In the genomic region with DNA sequence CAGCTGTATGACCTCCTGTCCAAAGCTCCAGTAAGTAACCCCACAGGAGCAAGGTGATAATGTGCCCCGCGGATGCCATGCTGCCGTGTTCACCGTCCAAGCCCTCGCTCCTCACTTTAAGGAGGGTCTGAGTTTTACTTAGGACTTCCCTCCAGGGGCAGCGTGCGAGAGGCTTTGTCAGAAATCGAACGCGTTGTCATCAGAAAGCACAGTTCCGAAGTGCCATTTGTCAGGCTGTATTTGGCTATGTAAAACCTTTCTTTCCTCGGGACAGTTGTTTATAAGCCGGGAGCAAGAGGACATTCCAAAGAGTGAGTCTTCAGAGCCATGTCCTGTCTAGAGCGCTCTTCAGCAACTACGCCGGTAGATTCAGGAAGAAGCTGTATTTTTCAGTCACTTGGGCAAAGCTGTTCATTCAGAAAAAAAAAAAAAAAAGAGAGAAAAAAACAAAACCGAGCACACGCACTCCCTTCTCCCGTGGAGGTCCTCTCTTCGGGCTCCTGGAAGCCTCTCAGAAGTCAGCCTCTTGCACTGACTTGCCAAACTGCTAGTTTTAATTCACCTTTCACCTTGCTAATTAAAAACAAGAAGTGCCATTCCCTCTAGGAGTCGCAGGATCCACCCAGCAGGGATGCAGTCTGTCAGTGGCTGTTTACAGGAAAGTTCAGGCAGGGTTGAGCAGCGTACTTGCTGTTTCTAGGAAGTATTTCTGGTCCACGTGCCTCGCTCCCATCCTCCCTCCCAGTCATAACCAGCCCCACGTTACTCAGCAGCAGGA, we compare ENCODE assay signal across 9 cellular contexts. TPM values are rescaled to one million over a fixed set of nuclear protein-coding genes. Genes with fewer than 3 reads are reported as not detected.
DNase-seq lines count a peak whose midpoint lies in the region; ATAC-seq and TF ChIP-seq lines count a peak whose summit lies in the region.
"Had no signal": no experiment of that assay in that cellular context is flagged by ENCODE, and none has a peak within 500 bp of the region (broad histone marks: within the 10 kb centered on the region; RNA-seq: fewer than 3 reads in every experiment).

SEMA3E (minus strand) TSS at position 676 of the 778 bp plus-strand sequence.

- TF ChIP-seq CTCF in endothelial cell (IDR thresholded peaks at IDR 0.05; ENCODE audit: unreplicated experiment) = no peak
- no peak for TF ChIP-seq CTCF in nephron progenitor cell (IDR thresholded peaks at IDR 0.05)
- no peak for TF ChIP-seq CTCF in GM13976 (IDR thresholded peaks at IDR 0.05; ENCODE audit: borderline replicate concordance, control extremely low read depth, extremely low read depth, insufficient read depth, missing control alignments)

- intact Hi-C loops in activated T-helper 1 cell treated with anti-CD3 and anti-CD28 coated beads, Interleukin-12 subunit alpha, Interleukin-12 subunit beta, Interleukin-2, Interleukin-4 antibody, amounts not matched to agents 30 ng/mL and 10 ng/mL and 1 ng/mL, durations not matched to agents 14 hours and 24 hours and 36 hours (cut with micrococcal nuclease) = no loop called here

- peaks cover 2% of the 10 kb centered on the region for H3K27me3 Mint-ChIP-seq in endothelial cell (ENCODE audit: unreplicated experiment)
- H3K27me3 Mint-ChIP-seq in nephron progenitor cell (ENCODE audit: low read depth, poor library complexity) = no peaks in the 10 kb centered on the region
- peaks cover 12% of the 10 kb centered on the region for H3K27me3 Mint-ChIP-seq in activated T-helper 1 cell treated with anti-CD3 and anti-CD28 coated beads, Interleukin-12 subunit alpha, Interleukin-12 subunit beta, Interleukin-2, Interleukin-4 antibody, amounts not matched to agents 30 ng/mL and 10 ng/mL and 1 ng/mL, durations not matched to agents 14 hours and 24 hours and 36 hours (ENCODE audit: insufficient read depth)
- peaks cover 10% of the 10 kb centered on the region for H3K27me3 Mint-ChIP-seq in activated CD8-positive, alpha-beta T cell treated with anti-CD3 and anti-CD28 coated beads, Interleukin-2, amount 10 ng/mL, durations not matched to agents 7 days and 5 days (ENCODE audit: low read depth)

- no peaks in the 10 kb centered on the region for H3K27me3 ChIP-seq in MG63

- H3K36me3 ChIP-seq in MG63 = no peaks in the 10 kb centered on the region

- peak; percentile 41 for DNase-seq in AG20443 (ENCODE audit: low spot score)
- peak; percentile 4 for DNase-seq in MG63
- peak; percentile 22 for DNase-seq in endothelial cell (ENCODE audit: low spot score)
- DNase-seq in nephron progenitor cell = peak; percentile 24
- no peak for DNase-seq in activated T-helper 1 cell treated with anti-CD3 and anti-CD28 coated beads, Interleukin-12 subunit alpha, Interleukin-12 subunit beta, Interleukin-2, Interleukin-4 antibody, amounts not matched to agents 30 ng/mL and 10 ng/mL and 1 ng/mL, durations not matched to agents 14 hours and 24 hours and 36 hours (ENCODE audit: low spot score)
- no peak for DNase-seq in activated CD8-positive, alpha-beta T cell treated with anti-CD3 and anti-CD28 coated beads, Interleukin-2, amount 10 ng/mL, durations not matched to agents 7 days and 5 days
- no peak for DNase-seq in GM13976 (ENCODE audit: low spot score)
- DNase-seq: activated naive CD8-positive, alpha-beta T cell treated with anti-CD3 and anti-CD28 coated beads, Interleukin-2, amount 10 ng/mL, durations not matched to agents 7 days and 5 days had no signal

- ATAC-seq in HG03520 (IDR thresholded peaks at IDR 0.05; ENCODE audit: unreplicated experiment) = no peak
- no peak for ATAC-seq in activated CD8-positive, alpha-beta T cell treated with anti-CD3 and anti-CD28 coated beads, Interleukin-2, amount 10 ng/mL, durations not matched to agents 7 days and 5 days

- in situ Hi-C loops in GM13976 (cut with MboI; ENCODE audit: low sequenced_read_pairs, unreplicated experiment) = no loop called here

- H3K36me3 Mint-ChIP-seq in endothelial cell (ENCODE audit: low read depth, unreplicated experiment) = no peaks in the 10 kb centered on the region
- no peaks in the 10 kb centered on the region for H3K36me3 Mint-ChIP-seq in nephron progenitor cell (ENCODE audit: low read depth)
- H3K36me3 Mint-ChIP-seq in activated T-helper 1 cell treated with anti-CD3 and anti-CD28 coated beads, Interleukin-12 subunit alpha, Interleukin-12 subunit beta, Interleukin-2, Interleukin-4 antibody, amounts not matched to agents 30 ng/mL and 10 ng/mL and 1 ng/mL, durations not matched to agents 14 hours and 24 hours and 36 hours (ENCODE audit: low read depth) = no peaks in the 10 kb centered on the region
- H3K36me3 Mint-ChIP-seq in activated CD8-positive, alpha-beta T cell treated with anti-CD3 and anti-CD28 coated beads, Interleukin-2, amount 10 ng/mL, durations not matched to agents 7 days and 5 days (ENCODE audit: low read depth) = no peaks in the 10 kb centered on the region
- H3K36me3 Mint-ChIP-seq: activated naive CD8-positive, alpha-beta T cell treated with anti-CD3 and anti-CD28 coated beads, Interleukin-2, amount 10 ng/mL, durations not matched to agents 7 days and 5 days had no signal

- peak within 1 kb of the TSS; percentile 48 for H3K4me3 ChIP-seq in MG63

- POLR2A ChIA-PET in activated CD8-positive, alpha-beta T cell treated with anti-CD3 and anti-CD28 coated beads, Interleukin-2, amount 10 ng/mL, durations not matched to agents 7 days and 5 days (lab: Charles Lee) = no interaction called here

- no peaks in the 10 kb centered on the region for H3K9me3 ChIP-seq in MG63

- CTCF ChIA-PET in activated CD8-positive, alpha-beta T cell treated with anti-CD3 and anti-CD28 coated beads, Interleukin-2, amount 10 ng/mL, durations not matched to agents 7 days and 5 days (lab: Charles Lee) = no interaction called here

- H3K27ac Mint-ChIP-seq in endothelial cell (ENCODE audit: unreplicated experiment) (peak within 1 kb of the TSS; percentile 15), nephron progenitor cell (no peak within 1 kb of the TSS)
- no peak within 1 kb of the TSS for H3K27ac Mint-ChIP-seq in activated T-helper 1 cell treated with anti-CD3 and anti-CD28 coated beads, Interleukin-12 subunit alpha, Interleukin-12 subunit beta, Interleukin-2, Interleukin-4 antibody, amounts not matched to agents 30 ng/mL and 10 ng/mL and 1 ng/mL, durations not matched to agents 14 hours and 24 hours and 36 hours
- H3K27ac Mint-ChIP-seq in activated CD8-positive, alpha-beta T cell treated with anti-CD3 and anti-CD28 coated beads, Interleukin-2, amount 10 ng/mL, durations not matched to agents 7 days and 5 days = no peak within 1 kb of the TSS
- H3K27ac Mint-ChIP-seq: activated naive CD8-positive, alpha-beta T cell treated with anti-CD3 and anti-CD28 coated beads, Interleukin-2, amount 10 ng/mL, durations not matched to agents 7 days and 5 days had no signal

- H3K4me3 Mint-ChIP-seq in endothelial cell (ENCODE audit: unreplicated experiment) (peak within 1 kb of the TSS; percentile 87), nephron progenitor cell (peak within 1 kb of the TSS; percentile 85)
- no peak within 1 kb of the TSS for H3K4me3 Mint-ChIP-seq in activated T-helper 1 cell treated with anti-CD3 and anti-CD28 coated beads, Interleukin-12 subunit alpha, Interleukin-12 subunit beta, Interleukin-2, Interleukin-4 antibody, amounts not matched to agents 30 ng/mL and 10 ng/mL and 1 ng/mL, durations not matched to agents 14 hours and 24 hours and 36 hours
- no peak within 1 kb of the TSS for H3K4me3 Mint-ChIP-seq in activated CD8-positive, alpha-beta T cell treated with anti-CD3 and anti-CD28 coated beads, Interleukin-2, amount 10 ng/mL, durations not matched to agents 7 days and 5 days
- H3K4me3 Mint-ChIP-seq: activated naive CD8-positive, alpha-beta T cell treated with anti-CD3 and anti-CD28 coated beads, Interleukin-2, amount 10 ng/mL, durations not matched to agents 7 days and 5 days had no signal

- H3K4me1 Mint-ChIP-seq in endothelial cell (ENCODE audit: unreplicated experiment) (peaks cover 3% of the 10 kb centered on the region), nephron progenitor cell (peaks cover 16% of the 10 kb centered on the region)
- peaks cover 7% of the 10 kb centered on the region for H3K4me1 Mint-ChIP-seq in activated T-helper 1 cell treated with anti-CD3 and anti-CD28 coated beads, Interleukin-12 subunit alpha, Interleukin-12 subunit beta, Interleukin-2, Interleukin-4 antibody, amounts not matched to agents 30 ng/mL and 10 ng/mL and 1 ng/mL, durations not matched to agents 14 hours and 24 hours and 36 hours (ENCODE audit: low read depth)
- no peaks in the 10 kb centered on the region for H3K4me1 Mint-ChIP-seq in activated CD8-positive, alpha-beta T cell treated with anti-CD3 and anti-CD28 coated beads, Interleukin-2, amount 10 ng/mL, durations not matched to agents 7 days and 5 days (ENCODE audit: low read depth)
- H3K4me1 Mint-ChIP-seq: activated naive CD8-positive, alpha-beta T cell treated with anti-CD3 and anti-CD28 coated beads, Interleukin-2, amount 10 ng/mL, durations not matched to agents 7 days and 5 days had no signal

- no peaks in the 10 kb centered on the region for H3K9me3 Mint-ChIP-seq in endothelial cell (ENCODE audit: unreplicated experiment)
- H3K9me3 Mint-ChIP-seq in nephron progenitor cell = no peaks in the 10 kb centered on the region
- no peaks in the 10 kb centered on the region for H3K9me3 Mint-ChIP-seq in activated T-helper 1 cell treated with anti-CD3 and anti-CD28 coated beads, Interleukin-12 subunit alpha, Interleukin-12 subunit beta, Interleukin-2, Interleukin-4 antibody, amounts not matched to agents 30 ng/mL and 10 ng/mL and 1 ng/mL, durations not matched to agents 14 hours and 24 hours and 36 hours
- no peaks in the 10 kb centered on the region for H3K9me3 Mint-ChIP-seq in activated CD8-positive, alpha-beta T cell treated with anti-CD3 and anti-CD28 coated beads, Interleukin-2, amount 10 ng/mL, durations not matched to agents 7 days and 5 days (ENCODE audit: insufficient read depth)
- H3K9me3 Mint-ChIP-seq: activated naive CD8-positive, alpha-beta T cell treated with anti-CD3 and anti-CD28 coated beads, Interleukin-2, amount 10 ng/mL, durations not matched to agents 7 days and 5 days had no signal

RNA-seq across cellular contexts. Expression of gene SEMA3E, which starts in this region (rescaled TPM):
- total RNA-seq in MG63 (2014; rRNA removed; shearing (Covaris generic); ENCODE audit: low replicate concordance) = 1.5 TPM in 1 of 2 replicates, not detected in the other
- total RNA-seq in endothelial cell (ENCODE audit: unreplicated experiment) = 0.62 TPM
- total RNA-seq in activated T-helper 1 cell treated with anti-CD3 and anti-CD28 coated beads, Interleukin-12 subunit alpha, Interleukin-12 subunit beta, Interleukin-2, Interleukin-4 antibody, amounts not matched to agents 30 ng/mL and 10 ng/mL and 1 ng/mL, durations not matched to agents 14 hours and 24 hours and 36 hours = not detected in 2 replicates
- not detected for total RNA-seq in activated CD8-positive, alpha-beta T cell treated with anti-CD3 and anti-CD28 coated beads, Interleukin-2, amount 10 ng/mL, durations not matched to agents 7 days and 5 days
- total RNA-seq: activated naive CD8-positive, alpha-beta T cell treated with anti-CD3 and anti-CD28 coated beads, Interleukin-2, amount 10 ng/mL, durations not matched to agents 7 days and 5 days had no signal

Comparison
In these comparisons a context has a peak if more than half of its experiments do, and no peak if none do; other contexts are left out.
1. Peak in DNase-seq in endothelial cell; RNA of the gene not detected or under 1 TPM.
2. DNase-seq: peak in AG20443 (single experiment), MG63 (single experiment) and nephron progenitor cell (single experiment); none in activated T-helper 1 cell treated with anti-CD3 and anti-CD28 coated beads, Interleukin-12 subunit alpha, Interleukin-12 subunit beta, Interleukin-2, Interleukin-4 antibody, amounts not matched to agents 30 ng/mL and 10 ng/mL and 1 ng/mL, durations not matched to agents 14 hours and 24 hours and 36 hours (single experiment), activated CD8-positive, alpha-beta T cell treated with anti-CD3 and anti-CD28 coated beads, Interleukin-2, amount 10 ng/mL, durations not matched to agents 7 days and 5 days (single experiment) and GM13976 (single experiment).
3. H3K4me3 Mint-ChIP-seq: peak in endothelial cell (single experiment) and nephron progenitor cell (single experiment); none in activated T-helper 1 cell treated with anti-CD3 and anti-CD28 coated beads, Interleukin-12 subunit alpha, Interleukin-12 subunit beta, Interleukin-2, Interleukin-4 antibody, amounts not matched to agents 30 ng/mL and 10 ng/mL and 1 ng/mL, durations not matched to agents 14 hours and 24 hours and 36 hours (single experiment) and activated CD8-positive, alpha-beta T cell treated with anti-CD3 and anti-CD28 coated beads, Interleukin-2, amount 10 ng/mL, durations not matched to agents 7 days and 5 days (single experiment).